In genomic region chr10:130108146-130108545, GRCh38 we compare ENCODE assay signal across 7 cellular contexts. TPM values are rescaled to one million over a fixed set of nuclear protein-coding genes. Genes with fewer than 3 reads are reported as not detected.
DNase-seq lines count a peak whose midpoint lies in the region; ATAC-seq and TF ChIP-seq lines count a peak whose summit lies in the region.
"Not testable (repeated sequence)": the region's sequence is repeated elsewhere in the genome, so short reads cannot be mapped to it uniquely, and the experiment has no call there.

No MANE protein-coding gene starts in this region.

- peaks cover 0 to 39% (median 0%) of the 10 kb centered on the region in 3 donors for H3K36me3 Mint-ChIP-seq in CD8-positive, alpha-beta memory T cell
- H3K36me3 Mint-ChIP-seq in activated CD8-positive, alpha-beta memory T cell treated with anti-CD3 and anti-CD28 coated beads, Interleukin-2, amount 10 ng/mL, durations not matched to agents 7 days and 5 days: peaks cover 14% of the 10 kb centered on the region
- H3K36me3 Mint-ChIP-seq in activated T-helper 2 cell treated with anti-CD3 and anti-CD28 coated beads, Interferon-gamma antibody, Interleukin-2, Interleukin-4, amounts not matched to agents 10 μg/mL and 5 μg/mL and 100 μg/mL, durations not matched to agents 14 hours and 24 hours and 36 hours (ENCODE audit: low read depth): peaks cover 19% of the 10 kb centered on the region
- H3K36me3 Mint-ChIP-seq in activated naive CD8-positive, alpha-beta T cell treated with anti-CD3 and anti-CD28 coated beads, Interleukin-2, amount 50 U/mL, for 24 hours (ENCODE audit: low read depth): peaks cover 14% of the 10 kb centered on the region
- peaks cover 29% of the 10 kb centered on the region for H3K36me3 Mint-ChIP-seq in stimulated activated effector memory CD8-positive, alpha-beta T cell treated with anti-CD3 and anti-CD28 coated beads, Interleukin-12 subunit alpha, Interleukin-12 subunit beta, amount 100 ng/mL, for 72 hours

- BruUV-seq in OCI-LY7 (replicated peaks; lab: Mats Ljungman, UMichigan): not testable (repeated sequence)

- not testable (repeated sequence) for H2AFZ ChIP-seq in OCI-LY7 (ENCODE audit: low read length)

- H3K27ac ChIP-seq in CD8-positive, alpha-beta memory T cell (ENCODE audit: low read depth, low read length); OCI-LY7 (ENCODE audit: low read depth, low read length, poor library complexity, severe bottlenecking): not testable (repeated sequence)

- CTCF ChIA-PET in CD8-positive, alpha-beta memory T cell (lab: Charles Lee); OCI-LY7 (lab: Charles Lee; ENCODE audit: unreplicated experiment): not testable (repeated sequence)
- CTCF ChIA-PET in activated CD8-positive, alpha-beta memory T cell treated with anti-CD3 and anti-CD28 coated beads, Interleukin-2, amount 10 ng/mL, durations not matched to agents 7 days and 5 days (lab: Charles Lee): interaction anchor here (1.1 to 3.8 kb wide), 3 partner anchors 19 to 29 kb away, joined by 3 to 23 read pairs (median 3); no protein-coding TSS in a partner anchor

- peaks cover 52 to 60% (median 58%) of the 10 kb centered on the region in 3 donors for H3K4me1 Mint-ChIP-seq in CD8-positive, alpha-beta memory T cell
- peaks cover 48% of the 10 kb centered on the region for H3K4me1 Mint-ChIP-seq in activated CD8-positive, alpha-beta memory T cell treated with anti-CD3 and anti-CD28 coated beads, Interleukin-2, amount 10 ng/mL, durations not matched to agents 7 days and 5 days
- H3K4me1 Mint-ChIP-seq in activated T-helper 2 cell treated with anti-CD3 and anti-CD28 coated beads, Interferon-gamma antibody, Interleukin-2, Interleukin-4, amounts not matched to agents 10 μg/mL and 5 μg/mL and 100 μg/mL, durations not matched to agents 14 hours and 24 hours and 36 hours (ENCODE audit: low read depth): peaks cover 41% of the 10 kb centered on the region
- H3K4me1 Mint-ChIP-seq in activated naive CD8-positive, alpha-beta T cell treated with anti-CD3 and anti-CD28 coated beads, Interleukin-2, amount 50 U/mL, for 24 hours: peaks cover 49% of the 10 kb centered on the region
- peaks cover 57% of the 10 kb centered on the region for H3K4me1 Mint-ChIP-seq in stimulated activated effector memory CD8-positive, alpha-beta T cell treated with anti-CD3 and anti-CD28 coated beads, Interleukin-12 subunit alpha, Interleukin-12 subunit beta, amount 100 ng/mL, for 72 hours

- peaks cover 28% of the 10 kb centered on the region for H3K79me2 ChIP-seq in OCI-LY7 (ENCODE audit: insufficient read depth, low read depth, low read length)

- H3K4me3 ChIP-seq in CD8-positive, alpha-beta memory T cell (ENCODE audit: low read length): not testable (repeated sequence)
- peak overlapping the region; percentile 8 for H3K4me3 ChIP-seq in OCI-LY7 (ENCODE audit: low read depth, low read length, poor library complexity, severe bottlenecking)

- peaks cover 23% of the 10 kb centered on the region for H3K4me1 ChIP-seq in CD8-positive, alpha-beta memory T cell (ENCODE audit: insufficient read depth, low read length)
- H3K4me1 ChIP-seq in OCI-LY7 (ENCODE audit: insufficient read depth, low read length, poor library complexity, severe bottlenecking): peaks cover 36% of the 10 kb centered on the region

- not testable (repeated sequence) for H3K36me3 ChIP-seq in CD8-positive, alpha-beta memory T cell (ENCODE audit: insufficient read depth, low read length); OCI-LY7 (ENCODE audit: insufficient read depth, low read length)

- H3K9me3 ChIP-seq in CD8-positive, alpha-beta memory T cell (ENCODE audit: low read length); OCI-LY7 (ENCODE audit: low read length): not testable (repeated sequence)

- DNase-seq in CD8-positive, alpha-beta memory T cell; OCI-LY7 (ENCODE audit: low spot score); activated CD8-positive, alpha-beta memory T cell treated with anti-CD3 and anti-CD28 coated beads, Interleukin-2, amount 10 ng/mL, durations not matched to agents 7 days and 5 days; activated T-helper 2 cell treated with anti-CD3 and anti-CD28 coated beads, Interferon-gamma antibody, Interleukin-2, Interleukin-4, amounts not matched to agents 10 μg/mL and 5 μg/mL and 100 μg/mL, durations not matched to agents 14 hours and 24 hours and 36 hours (ENCODE audit: low spot score); stimulated activated effector memory CD8-positive, alpha-beta T cell treated with anti-CD3 and anti-CD28 coated beads, Interleukin-12 subunit alpha, Interleukin-12 subunit beta, amount 100 ng/mL, for 72 hours (ENCODE audit: low spot score in 2 of 2): not testable (repeated sequence)
- DNase-seq in activated CD4-positive, alpha-beta T cell treated with anti-CD3 and anti-CD28 coated beads for 4 hours: peak; percentile 13 to 18
- peak; percentile 12 for DNase-seq in activated naive CD8-positive, alpha-beta T cell treated with anti-CD3 and anti-CD28 coated beads, Interleukin-2, amount 50 U/mL, for 24 hours

- POLR2A ChIA-PET in CD8-positive, alpha-beta memory T cell (lab: Charles Lee): not testable (repeated sequence)
- POLR2A ChIA-PET in OCI-LY7 (lab: Charles Lee): interaction anchor here (1.0 kb wide), 1 partner anchor 9 kb away, joined by 7 read pairs; no protein-coding TSS in a partner anchor

- H4K20me1 ChIP-seq in OCI-LY7 (ENCODE audit: insufficient read depth, low read length): peaks cover 10% of the 10 kb centered on the region; the same call in 1 of the 2 replicates

- H3K9me2 ChIP-seq in OCI-LY7 (ENCODE audit: insufficient read depth, low read length): not testable (repeated sequence)

- ATAC-seq in activated CD8-positive, alpha-beta memory T cell treated with anti-CD3 and anti-CD28 coated beads, Interleukin-2, amount 10 ng/mL, durations not matched to agents 7 days and 5 days; activated naive CD8-positive, alpha-beta T cell treated with anti-CD3 and anti-CD28 coated beads, Interleukin-2, amount 50 U/mL, for 24 hours; stimulated activated effector memory CD8-positive, alpha-beta T cell treated with anti-CD3 and anti-CD28 coated beads, Interleukin-12 subunit alpha, Interleukin-12 subunit beta, amount 100 ng/mL, for 72 hours: not testable (repeated sequence)

- peak overlapping the region in 4 of 8 donors; percentile 9 to 91 (median 66) for H3K27ac Mint-ChIP-seq in CD8-positive, alpha-beta memory T cell
- H3K27ac Mint-ChIP-seq in activated CD8-positive, alpha-beta memory T cell treated with anti-CD3 and anti-CD28 coated beads, Interleukin-2, amount 10 ng/mL, durations not matched to agents 7 days and 5 days: peak overlapping the region; percentile 63
- H3K27ac Mint-ChIP-seq in activated T-helper 2 cell treated with anti-CD3 and anti-CD28 coated beads, Interferon-gamma antibody, Interleukin-2, Interleukin-4, amounts not matched to agents 10 μg/mL and 5 μg/mL and 100 μg/mL, durations not matched to agents 14 hours and 24 hours and 36 hours: peak overlapping the region; percentile 92
- peak overlapping the region; percentile 89 for H3K27ac Mint-ChIP-seq in activated naive CD8-positive, alpha-beta T cell treated with anti-CD3 and anti-CD28 coated beads, Interleukin-2, amount 50 U/mL, for 24 hours
- H3K27ac Mint-ChIP-seq in stimulated activated effector memory CD8-positive, alpha-beta T cell treated with anti-CD3 and anti-CD28 coated beads, Interleukin-12 subunit alpha, Interleukin-12 subunit beta, amount 100 ng/mL, for 72 hours: peak overlapping the region; percentile 96

- not testable (repeated sequence) for H3K27me3 ChIP-seq in CD8-positive, alpha-beta memory T cell (ENCODE audit: insufficient read depth, low read length, poor library complexity, severe bottlenecking)

- H3K27me3 Mint-ChIP-seq in CD8-positive, alpha-beta memory T cell; activated CD8-positive, alpha-beta memory T cell treated with anti-CD3 and anti-CD28 coated beads, Interleukin-2, amount 10 ng/mL, durations not matched to agents 7 days and 5 days; activated T-helper 2 cell treated with anti-CD3 and anti-CD28 coated beads, Interferon-gamma antibody, Interleukin-2, Interleukin-4, amounts not matched to agents 10 μg/mL and 5 μg/mL and 100 μg/mL, durations not matched to agents 14 hours and 24 hours and 36 hours (ENCODE audit: low read depth); activated naive CD8-positive, alpha-beta T cell treated with anti-CD3 and anti-CD28 coated beads, Interleukin-2, amount 50 U/mL, for 24 hours: not testable (repeated sequence)

- peak overlapping the region in 4 of 7 donors; percentile 19 to 62 (median 32) for H3K4me3 Mint-ChIP-seq in CD8-positive, alpha-beta memory T cell
- H3K4me3 Mint-ChIP-seq in activated CD8-positive, alpha-beta memory T cell treated with anti-CD3 and anti-CD28 coated beads, Interleukin-2, amount 10 ng/mL, durations not matched to agents 7 days and 5 days: peak overlapping the region; percentile 48
- peak overlapping the region; percentile 50 for H3K4me3 Mint-ChIP-seq in activated T-helper 2 cell treated with anti-CD3 and anti-CD28 coated beads, Interferon-gamma antibody, Interleukin-2, Interleukin-4, amounts not matched to agents 10 μg/mL and 5 μg/mL and 100 μg/mL, durations not matched to agents 14 hours and 24 hours and 36 hours (ENCODE audit: low read depth)
- H3K4me3 Mint-ChIP-seq in activated naive CD8-positive, alpha-beta T cell treated with anti-CD3 and anti-CD28 coated beads, Interleukin-2, amount 50 U/mL, for 24 hours: peak overlapping the region; percentile 67
- peak overlapping the region; percentile 91 for H3K4me3 Mint-ChIP-seq in stimulated activated effector memory CD8-positive, alpha-beta T cell treated with anti-CD3 and anti-CD28 coated beads, Interleukin-12 subunit alpha, Interleukin-12 subunit beta, amount 100 ng/mL, for 72 hours

- not testable (repeated sequence) for H3K9me3 Mint-ChIP-seq in CD8-positive, alpha-beta memory T cell; activated CD8-positive, alpha-beta memory T cell treated with anti-CD3 and anti-CD28 coated beads, Interleukin-2, amount 10 ng/mL, durations not matched to agents 7 days and 5 days (ENCODE audit: low read depth); activated T-helper 2 cell treated with anti-CD3 and anti-CD28 coated beads, Interferon-gamma antibody, Interleukin-2, Interleukin-4, amounts not matched to agents 10 μg/mL and 5 μg/mL and 100 μg/mL, durations not matched to agents 14 hours and 24 hours and 36 hours; activated naive CD8-positive, alpha-beta T cell treated with anti-CD3 and anti-CD28 coated beads, Interleukin-2, amount 50 U/mL, for 24 hours; stimulated activated effector memory CD8-positive, alpha-beta T cell treated with anti-CD3 and anti-CD28 coated beads, Interleukin-12 subunit alpha, Interleukin-12 subunit beta, amount 100 ng/mL, for 72 hours

- intact Hi-C loops in OCI-LY7 (cut with micrococcal nuclease; ENCODE audit: unreplicated experiment): not testable (repeated sequence)
- intact Hi-C loops in activated T-helper 2 cell treated with anti-CD3 and anti-CD28 coated beads, Interferon-gamma antibody, Interleukin-2, Interleukin-4, amounts not matched to agents 10 μg/mL and 5 μg/mL and 100 μg/mL, durations not matched to agents 14 hours and 24 hours and 36 hours (cut with micrococcal nuclease): loop anchor here (5.0 kb wide), 1 partner anchor 136 kb away; no protein-coding TSS in a partner anchor

- not testable (repeated sequence) for TF ChIP-seq CTCF in OCI-LY7 (conservative IDR thresholded peaks at IDR 0.05; ENCODE audit: low read length)

- H3K4me2 ChIP-seq in OCI-LY7 (ENCODE audit: low read length): peak overlapping the region; percentile 98

RNA-seq across cellular contexts. Expression of gene C10orf143, which starts 2.5 kb away (rescaled TPM):
- 1 to 10 TPM; 5.7 to 6.7 TPM for total RNA-seq in CD8-positive, alpha-beta memory T cell
- 24.6 TPM for polyA plus RNA-seq in CD8-positive, alpha-beta memory T cell
- total RNA-seq in OCI-LY7 (2014; rRNA removed; shearing (Covaris generic)): 0.64 and 0.88 TPM in 2 replicates
- 6.1 and 6.4 TPM in 2 replicates for total RNA-seq in OCI-LY7 (2022)
- total RNA-seq in activated CD8-positive, alpha-beta memory T cell treated with anti-CD3 and anti-CD28 coated beads, Interleukin-2, amount 10 ng/mL, durations not matched to agents 7 days and 5 days: 1 to 10 TPM; 2.7 to 4.3 TPM
- total RNA-seq in activated T-helper 2 cell treated with anti-CD3 and anti-CD28 coated beads, Interferon-gamma antibody, Interleukin-2, Interleukin-4, amounts not matched to agents 10 μg/mL and 5 μg/mL and 100 μg/mL, durations not matched to agents 14 hours and 24 hours and 36 hours: 3.1 and 4.5 TPM in 2 replicates

RNA-seq across cellular contexts. Expression of gene GLRX3, which starts 28.0 kb away (rescaled TPM):
- 100 to 1,000 TPM; 155 to 169 TPM for total RNA-seq in CD8-positive, alpha-beta memory T cell
- polyA plus RNA-seq in CD8-positive, alpha-beta memory T cell: 78.6 TPM
- 60.4 and 83.2 TPM in 2 replicates for total RNA-seq in OCI-LY7 (2014; rRNA removed; shearing (Covaris generic))
- 110 and 117 TPM in 2 replicates for total RNA-seq in OCI-LY7 (2022)
- total RNA-seq in activated CD8-positive, alpha-beta memory T cell treated with anti-CD3 and anti-CD28 coated beads, Interleukin-2, amount 10 ng/mL, durations not matched to agents 7 days and 5 days: 10 to 100 TPM; 65.0 to 89.7 TPM
- total RNA-seq in activated T-helper 2 cell treated with anti-CD3 and anti-CD28 coated beads, Interferon-gamma antibody, Interleukin-2, Interleukin-4, amounts not matched to agents 10 μg/mL and 5 μg/mL and 100 μg/mL, durations not matched to agents 14 hours and 24 hours and 36 hours: 138 and 145 TPM in 2 replicates

Comparison
In these comparisons a context has a peak if more than half of its experiments do, and no peak if none do; other contexts are left out.
1. H3K4me3 Mint-ChIP-seq: peak in every context shown above with its lines; median percentile 91 in stimulated activated effector memory CD8-positive, alpha-beta T cell treated with anti-CD3 and anti-CD28 coated beads, Interleukin-12 subunit alpha, Interleukin-12 subunit beta, amount 100 ng/mL, for 72 hours; 67 in activated naive CD8-positive, alpha-beta T cell treated with anti-CD3 and anti-CD28 coated beads, Interleukin-2, amount 50 U/mL, for 24 hours; 50 in activated T-helper 2 cell treated with anti-CD3 and anti-CD28 coated beads, Interferon-gamma antibody, Interleukin-2, Interleukin-4, amounts not matched to agents 10 μg/mL and 5 μg/mL and 100 μg/mL, durations not matched to agents 14 hours and 24 hours and 36 hours; 48 in activated CD8-positive, alpha-beta memory T cell treated with anti-CD3 and anti-CD28 coated beads, Interleukin-2, amount 10 ng/mL, durations not matched to agents 7 days and 5 days; 32 in CD8-positive, alpha-beta memory T cell.